Comparison of ENCODE assay signal across 8 cellular contexts in the genomic region with DNA sequence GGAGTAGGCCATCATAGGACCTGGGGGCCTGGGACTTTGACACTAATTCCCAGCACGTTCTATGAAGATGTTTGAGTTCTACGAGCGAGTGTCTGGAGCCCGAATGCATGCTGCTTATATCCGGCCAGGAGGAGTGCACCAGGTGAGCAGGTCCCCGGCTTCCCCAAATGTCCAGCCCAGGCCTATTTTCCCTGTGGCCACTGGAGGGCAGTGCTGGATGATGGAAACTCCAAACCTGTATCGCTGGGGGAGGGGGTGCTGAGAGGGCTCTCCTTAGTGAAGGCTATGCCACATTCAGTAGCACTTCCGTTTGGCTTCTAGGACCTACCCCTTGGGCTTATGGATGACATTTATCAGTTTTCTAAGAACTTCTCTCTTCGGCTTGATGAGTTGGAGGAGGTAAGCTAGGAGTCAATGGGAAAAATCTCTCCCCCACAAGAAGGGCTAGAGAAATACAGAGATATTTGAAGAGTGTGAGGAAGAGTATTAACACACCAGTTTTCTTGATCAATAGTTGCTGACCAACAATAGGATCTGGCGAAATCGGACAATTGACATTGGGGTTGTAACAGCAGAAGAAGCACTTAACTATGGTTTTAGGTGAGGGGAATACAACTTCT. TPM values are rescaled to one million over a fixed set of nuclear protein-coding genes. Genes with fewer than 3 reads are reported as not detected.
A peak's percentile ranks its signal among the peaks of the same experiment; 100 is the strongest.
DNase-seq lines count a peak whose midpoint lies in the region; ATAC-seq, FAIRE-seq and TF ChIP-seq lines count a peak whose summit lies in the region.

No MANE protein-coding gene starts in this region.

- no peaks in the 10 kb centered on the region for H3F3A ChIP-seq in Loucy (ENCODE audit: low read depth)

- FAIRE-seq in A549 (lab: Jason Lieb, UNC), result no peak

- H3K27me3 ChIP-seq in Loucy (ENCODE audit: insufficient read depth, low read length, poor library complexity, severe bottlenecking), result no peaks in the 10 kb centered on the region
- no peaks in the 10 kb centered on the region for H3K27me3 ChIP-seq in RWPE2 (ENCODE audit: insufficient read depth, poor library complexity, severe bottlenecking)
- no peaks in the 10 kb centered on the region for H3K27me3 ChIP-seq in upper lobe of left lung

- H3K27me3 Mint-ChIP-seq in activated T-helper 17 cell treated with anti-CD3 and anti-CD28 coated beads, Interleukin-2, amount 50 U/mL, for 72 hours, result no peaks in the 10 kb centered on the region

- CTCF ChIA-PET in A549 (lab: Yijun Ruan, JAX), result interaction anchor here (0.6 to 18.8 kb wide), 12 partner anchors 8 to 174 kb away, joined by 3 to 319 read pairs (median 6); partner anchors contain the start of genes APOA2, FCER1G, NDUFS2 and TOMM40L

- TF ChIP-seq POLR2A in A549 (IDR thresholded peaks at IDR 0.05; ENCODE audit: low read length), result no peak
- no peak for TF ChIP-seq POLR2A in upper lobe of left lung (IDR thresholded peaks at IDR 0.05)

- H3K4me1 Mint-ChIP-seq in activated T-helper 17 cell treated with anti-CD3 and anti-CD28 coated beads, Interleukin-2, amount 50 U/mL, for 72 hours, result peaks cover 11% of the 10 kb centered on the region

- peaks cover 44% of the 10 kb centered on the region; the same call in 1 of the 2 replicates for H3K36me3 ChIP-seq in Loucy (ENCODE audit: insufficient read depth, low read length)
- H3K36me3 ChIP-seq in RWPE2 (ENCODE audit: low read depth), result peaks cover 91% of the 10 kb centered on the region
- peaks cover 49 to 90% (median 81%) of the 10 kb centered on the region in 4 donors for H3K36me3 ChIP-seq in upper lobe of left lung

- peak; percentile 78 to 79 for TF ChIP-seq RAD21 in A549 (conservative IDR thresholded peaks at IDR 0.05 in 1 of 2, IDR thresholded peaks at IDR 0.05 in 1 of 2)

- no peaks in the 10 kb centered on the region for H3K9me3 ChIP-seq in A549
- H3K9me3 ChIP-seq in Loucy (ENCODE audit: insufficient read depth, low read depth, low read length), result no peaks in the 10 kb centered on the region
- no peaks in the 10 kb centered on the region for H3K9me3 ChIP-seq in RWPE2 (ENCODE audit: severe bottlenecking)
- H3K9me3 ChIP-seq in upper lobe of left lung, result no peaks in the 10 kb centered on the region

- WGBS in A549 (ENCODE audit: missing lambda C conversion rate), result 25% methylated on average over 11 of the region's 11 CpGs
- 38% methylated on average over 11 of the region's 11 CpGs for WGBS in upper lobe of left lung, 2 donors

- H3K4me2 ChIP-seq in A549 (no peak overlapping the region), Loucy (ENCODE audit: low read depth, low read length, poor library complexity, severe bottlenecking) (no peak overlapping the region)

- no peak overlapping the region for H3K27ac Mint-ChIP-seq in activated T-helper 17 cell treated with anti-CD3 and anti-CD28 coated beads, Interleukin-2, amount 50 U/mL, for 72 hours

- ATAC-seq in A549 (peak; percentile 95 to 98), GM18502 (IDR thresholded peaks at IDR 0.05; ENCODE audit: poor library complexity, unreplicated experiment) (peak; percentile 63), RWPE2 (ENCODE audit: low read depth) (peak; percentile 94), upper lobe of left lung (ENCODE audit: low FRiP score in 2 of 2) (peak; percentile 89)
- peak; percentile 86 for ATAC-seq in activated T-helper 17 cell treated with anti-CD3 and anti-CD28 coated beads, Interleukin-2, amount 50 U/mL, for 72 hours (replicated peaks)

- H4K20me1 ChIP-seq in Loucy (ENCODE audit: insufficient read depth, low read length, poor library complexity, severe bottlenecking), result no peaks in the 10 kb centered on the region

- H2AFZ ChIP-seq in Loucy (ENCODE audit: low read length), result no peak overlapping the region

- H3K4me1 ChIP-seq in A549, result 0 out of 3 replicates have a peak, but pooled peaks cover 3% of the 10 kb centered on the region
- peaks cover 8% of the 10 kb centered on the region for H3K4me1 ChIP-seq in Loucy (ENCODE audit: insufficient read depth, low read length, poor library complexity, severe bottlenecking)
- H3K4me1 ChIP-seq in RWPE2 (ENCODE audit: insufficient read depth, poor library complexity, severe bottlenecking), result no peaks in the 10 kb centered on the region
- H3K4me1 ChIP-seq in upper lobe of left lung, result peaks cover 25 to 39% (median 29%) of the 10 kb centered on the region in 4 donors

- H3K9ac ChIP-seq in Loucy (ENCODE audit: low read depth, low read length, poor library complexity, severe bottlenecking), result no peak overlapping the region

- H3K4me3 Mint-ChIP-seq in activated T-helper 17 cell treated with anti-CD3 and anti-CD28 coated beads, Interleukin-2, amount 50 U/mL, for 72 hours, result no peak overlapping the region

- TF ChIP-seq CTCF in A549 (IDR thresholded peaks at IDR 0.05), result peak; percentile 83
- TF ChIP-seq CTCF in Loucy (conservative IDR thresholded peaks at IDR 0.05; ENCODE audit: low read length), result peak; percentile 95
- peak; percentile 91 for TF ChIP-seq CTCF in RWPE2 (IDR thresholded peaks at IDR 0.05; ENCODE audit: poor library complexity, severe bottlenecking)
- TF ChIP-seq CTCF in upper lobe of left lung (IDR thresholded peaks at IDR 0.05), result peak; percentile 82 to 96 (median 90)

- H3K79me2 ChIP-seq in Loucy (ENCODE audit: insufficient read depth, low read length), result 0 out of 2 replicates have a peak, but pooled peaks cover 6% of the 10 kb centered on the region

- H3K27ac ChIP-seq in A549 (no peak overlapping the region), RWPE2 (ENCODE audit: poor library complexity, severe bottlenecking) (no peak overlapping the region), upper lobe of left lung (peak overlapping the region in 2 of 4 donors; percentile 76 to 83)

- DNase-seq in A549 (ENCODE audit: low read depth in 1 of 2, low spot score in 1 of 2) (peak; percentile 77 to 90), RWPE2 (ENCODE audit: low spot score) (no peak), fibroblast of the conjunctiva (ENCODE audit: low read depth) (peak; percentile 34), occipital lobe (lab: John Stamatoyannopoulos, UW) (peak; percentile 60), upper lobe of left lung (peak in 1 of 2 donors; percentile 87)

- H3K4me3 ChIP-seq in A549 (no peak overlapping the region), Loucy (ENCODE audit: low read length, poor library complexity, severe bottlenecking) (no peak overlapping the region), RWPE2 (ENCODE audit: severe bottlenecking) (no peak overlapping the region), upper lobe of left lung (no peak overlapping the region)

- H3K36me3 Mint-ChIP-seq in activated T-helper 17 cell treated with anti-CD3 and anti-CD28 coated beads, Interleukin-2, amount 50 U/mL, for 72 hours (ENCODE audit: low read depth), result peaks cover 100% of the 10 kb centered on the region

- no peaks in the 10 kb centered on the region for H3K9me2 ChIP-seq in Loucy (replicated peaks; ENCODE audit: low read depth, low read length)

- no peaks in the 10 kb centered on the region for H3K9me3 Mint-ChIP-seq in activated T-helper 17 cell treated with anti-CD3 and anti-CD28 coated beads, Interleukin-2, amount 50 U/mL, for 72 hours

- POLR2A ChIA-PET in A549 (lab: Yijun Ruan, JAX), result interaction anchor here (1.2 to 3.1 kb wide), 2 partner anchors 8 to 16 kb away, joined by 5 to 10 read pairs; partner anchors contain the start of genes NDUFS2 and TOMM40L

- TF ChIP-seq EP300 in A549 (IDR thresholded peaks at IDR 0.05), result no peak
- no peak for TF ChIP-seq EP300 in upper lobe of left lung (IDR thresholded peaks at IDR 0.05)

RNA-seq across cellular contexts. Expression of gene FCER1G, which starts 5.2 kb away (rescaled TPM):
- polyA plus RNA-seq in A549 (2011; rRNA removed) (0.40 and 0.83 TPM in 2 replicates), A549 (2017; fragmentation: RNase III; extraction: RNeasy Plus Mini Kit Qiagen cat#74134 plus additional on column Dnase treatment) (0.25 TPM in 1 of 3 replicates, not detected in the others)
- polyA plus RNA-seq in A549 (2012; cell fraction: cytosol; rRNA removed), result 0.20 and 0.31 TPM in 2 replicates
- polyA plus RNA-seq in A549 (2012; cell fraction: nucleus; rRNA removed), result 0.26 and 0.54 TPM in 2 replicates
- polyA minus RNA-seq in A549 (2011; rRNA and poly(A)+ RNA removed), result not detected in 2 replicates
- 1 to 10 TPM; 1.1 to 2.2 TPM for total RNA-seq in activated T-helper 17 cell treated with anti-CD3 and anti-CD28 coated beads, Interleukin-2, amount 50 U/mL, for 72 hours
- total RNA-seq in occipital lobe (1.6 TPM), upper lobe of left lung (100 to 1,000 TPM in 5 of 6 donors, 10 to 100 TPM in 1; 75.4 to 233 (median 176) TPM)

RNA-seq across cellular contexts. Expression of gene NDUFS2, which starts 7.7 kb away (rescaled TPM):
- polyA plus RNA-seq in A549 (2011; rRNA removed) (125 and 144 TPM in 2 replicates), A549 (2017; fragmentation: RNase III; extraction: RNeasy Plus Mini Kit Qiagen cat#74134 plus additional on column Dnase treatment) (142 to 145 TPM (median 142 TPM) in 3 replicates)
- 128 and 142 TPM in 2 replicates for polyA plus RNA-seq in A549 (2012; cell fraction: cytosol; rRNA removed)
- polyA plus RNA-seq in A549 (2012; cell fraction: nucleus; rRNA removed), result 69.3 and 95.2 TPM in 2 replicates
- 187 and 207 TPM in 2 replicates for polyA minus RNA-seq in A549 (2011; rRNA and poly(A)+ RNA removed)
- 100 to 1,000 TPM in 1 of 2 donors, 10 to 100 TPM in 1; 96.5 to 102 TPM for total RNA-seq in activated T-helper 17 cell treated with anti-CD3 and anti-CD28 coated beads, Interleukin-2, amount 50 U/mL, for 72 hours
- total RNA-seq in occipital lobe (85.2 TPM), upper lobe of left lung (100 to 1,000 TPM in 2 of 6 donors, 10 to 100 TPM in 4; 65.7 to 194 (median 84.4) TPM)

RNA-seq across cellular contexts. Expression of gene ADAMTS4, which starts 11.0 kb away (rescaled TPM):
- polyA plus RNA-seq in A549 (2011; rRNA removed), result not detected in 2 replicates
- under 0.01 and 0.01 TPM in 2 replicates for polyA plus RNA-seq in A549 (2012; cell fraction: cytosol; rRNA removed)
- polyA plus RNA-seq in A549 (2012; cell fraction: nucleus; rRNA removed), result 0.01 TPM in 1 of 2 replicates, not detected in the other
- polyA plus RNA-seq in A549 (2017; fragmentation: RNase III; extraction: RNeasy Plus Mini Kit Qiagen cat#74134 plus additional on column Dnase treatment), result 0.01 TPM in 1 of 3 replicates, not detected in the others
- not detected in 2 replicates for polyA minus RNA-seq in A549 (2011; rRNA and poly(A)+ RNA removed)
- 1 to 10 TPM; 2.2 to 3.1 TPM for total RNA-seq in activated T-helper 17 cell treated with anti-CD3 and anti-CD28 coated beads, Interleukin-2, amount 50 U/mL, for 72 hours
- 0.62 TPM for total RNA-seq in occipital lobe
- 10 to 100 TPM in 1 of 6 donors, 1 to 10 TPM in 4, under 1 TPM in 1; 0.91 to 18.6 (median 3.0) TPM for total RNA-seq in upper lobe of left lung

RNA-seq across cellular contexts. Expression of gene APOA2, which starts 13.5 kb away (rescaled TPM):
- polyA plus RNA-seq in A549 (2011; rRNA removed), result not detected in 2 replicates
- polyA plus RNA-seq in A549 (2012; cell fraction: cytosol; rRNA removed), result not detected in 2 replicates
- not detected in 2 replicates for polyA plus RNA-seq in A549 (2012; cell fraction: nucleus; rRNA removed)
- not detected in 3 replicates for polyA plus RNA-seq in A549 (2017; fragmentation: RNase III; extraction: RNeasy Plus Mini Kit Qiagen cat#74134 plus additional on column Dnase treatment)
- not detected in 2 replicates for polyA minus RNA-seq in A549 (2011; rRNA and poly(A)+ RNA removed)
- not detected for total RNA-seq in activated T-helper 17 cell treated with anti-CD3 and anti-CD28 coated beads, Interleukin-2, amount 50 U/mL, for 72 hours
- not detected for total RNA-seq in occipital lobe
- 1 to 10 TPM in 2 of 6 donors, not detected in 4; 2.5 to 3.7 TPM for total RNA-seq in upper lobe of left lung

RNA-seq across cellular contexts. Expression of gene TOMM40L, which starts 16.0 kb away (rescaled TPM):
- polyA plus RNA-seq in A549 (2011; rRNA removed) (6.3 and 7.0 TPM in 2 replicates), A549 (2017; fragmentation: RNase III; extraction: RNeasy Plus Mini Kit Qiagen cat#74134 plus additional on column Dnase treatment) (9.1 to 11.0 TPM (median 10.2 TPM) in 3 replicates)
- polyA plus RNA-seq in A549 (2012; cell fraction: cytosol; rRNA removed), result 8.9 and 9.2 TPM in 2 replicates
- 11.9 and 19.1 TPM in 2 replicates for polyA plus RNA-seq in A549 (2012; cell fraction: nucleus; rRNA removed)
- polyA minus RNA-seq in A549 (2011; rRNA and poly(A)+ RNA removed), result 14.5 and 15.6 TPM in 2 replicates
- total RNA-seq in activated T-helper 17 cell treated with anti-CD3 and anti-CD28 coated beads, Interleukin-2, amount 50 U/mL, for 72 hours, result 10 to 100 TPM in 1 of 2 donors, 1 to 10 TPM in 1; 9.2 to 20.2 TPM
- total RNA-seq in occipital lobe (20.1 TPM), upper lobe of left lung (10 to 100 TPM in 3 of 6 donors, 1 to 10 TPM in 3; 3.1 to 14.4 (median 9.9) TPM)

Comparison
In these comparisons a context has a peak if more than half of its experiments do, and no peak if none do; other contexts are left out.
1. RNA of gene FCER1G, which starts 5.2 kb away (total RNA-seq): 75.4 to 233 TPM in upper lobe of left lung; 1.1 to 2.2 TPM in activated T-helper 17 cell treated with anti-CD3 and anti-CD28 coated beads, Interleukin-2, amount 50 U/mL, for 72 hours and 1.6 TPM in occipital lobe (single experiment); every median in the first group is over 10 times any median in the second.
2. Peak in every context shown above with its lines, with median percentiles within 50 percentile points of each other: ATAC-seq and CTCF ChIP-seq.